11 cellular contexts compared by ENCODE assay signal in the genomic region with DNA sequence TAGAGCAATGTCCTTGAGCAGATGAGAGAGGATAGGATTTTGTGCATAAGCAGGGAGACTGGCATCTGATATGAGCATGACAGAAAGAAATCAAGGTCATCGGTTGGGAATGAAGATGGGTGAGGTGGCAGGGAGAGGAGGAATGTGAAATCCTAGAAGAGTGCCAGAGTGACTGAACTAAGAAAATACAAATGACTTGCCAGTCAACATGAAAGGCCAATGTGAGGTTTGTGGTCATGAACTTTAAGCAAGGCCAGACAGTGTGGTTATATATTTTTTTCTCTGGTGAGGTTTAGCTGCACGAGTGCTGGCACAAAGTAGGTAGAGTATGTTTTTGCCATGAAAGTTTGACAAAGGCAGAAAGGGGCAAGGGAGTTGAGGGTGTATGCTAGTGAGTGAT. TPM values are rescaled to one million over a fixed set of nuclear protein-coding genes. Genes with fewer than 3 reads are reported as not detected.
DNase-seq lines count a peak whose midpoint lies in the region; ATAC-seq lines count a peak whose summit lies in the region.
"Had no signal": no experiment of that assay in that cellular context is flagged by ENCODE, and none has a peak within 500 bp of the region (broad histone marks: within the 10 kb centered on the region; RNA-seq: fewer than 3 reads in every experiment).

No MANE protein-coding gene starts in this region.

- ATAC-seq in GM18517 (IDR thresholded peaks at IDR 0.05; ENCODE audit: unreplicated experiment) (peak; percentile 81), GM21786 (IDR thresholded peaks at IDR 0.05; ENCODE audit: unreplicated experiment) (peak; percentile 80)
- ATAC-seq in naive thymus-derived CD8-positive, alpha-beta T cell, result peak; percentile 47 to 49

- H3K27ac Mint-ChIP-seq in naive thymus-derived CD8-positive, alpha-beta T cell, result no peak overlapping the region

- no peaks in the 10 kb centered on the region for H3K9me3 Mint-ChIP-seq in naive thymus-derived CD8-positive, alpha-beta T cell

- H3K36me3 Mint-ChIP-seq in naive thymus-derived CD8-positive, alpha-beta T cell, result no peaks in the 10 kb centered on the region

- no peak overlapping the region for H3K4me3 Mint-ChIP-seq in naive thymus-derived CD8-positive, alpha-beta T cell

- DNase-seq in LHCN-M2 (ENCODE audit: low read depth), result peak; percentile 90
- no peak for DNase-seq in naive thymus-derived CD8-positive, alpha-beta T cell
- no peak for DNase-seq in RKO (ENCODE audit: low spot score)
- DNase-seq in dedifferentiated amniotic fluid mesenchymal stem cell (ENCODE audit: extremely low spot score), result no peak
- no peak for DNase-seq in T-helper 1 cell
- DNase-seq in D341Med (ENCODE audit: low spot score), result no peak
- DNase-seq: activated CD4-positive, alpha-beta T cell treated with anti-CD3 and anti-CD28 coated beads, Interleukin-2, amount 50 U/mL, for 4 hours; NCI-H1048; Peyer's patch had no signal

- peaks cover 11 to 28% (median 17%) of the 10 kb centered on the region in 5 donors for H3K27me3 Mint-ChIP-seq in naive thymus-derived CD8-positive, alpha-beta T cell

- POLR2A ChIA-PET in naive thymus-derived CD8-positive, alpha-beta T cell (lab: Charles Lee), result no interaction called here

- H3K4me1 Mint-ChIP-seq in naive thymus-derived CD8-positive, alpha-beta T cell, result peaks cover 0 to 23% (median 8%) of the 10 kb centered on the region in 4 donors

RNA-seq across cellular contexts. Expression of a gene that starts 21.2 kb away (rescaled TPM):
- 0.13 and 0.57 TPM in 2 replicates for total RNA-seq in LHCN-M2 (2014; rRNA removed)
- polyA plus RNA-seq in LHCN-M2 (2012), result 0.26 TPM
- under 1 TPM in 1 of 2 experiments, not detected in 1; 0.52 TPM for total RNA-seq in naive thymus-derived CD8-positive, alpha-beta T cell
- polyA plus RNA-seq in naive thymus-derived CD8-positive, alpha-beta T cell, result under 1 TPM in 2 of 3 donors, not detected in 1; 0.20 to 0.50 TPM

RNA-seq across cellular contexts. Expression of a gene that starts 41.0 kb away (rescaled TPM):
- total RNA-seq in LHCN-M2 (2014; rRNA removed), result 39.5 and 45.9 TPM in 2 replicates
- polyA plus RNA-seq in LHCN-M2 (2012), result 10.8 TPM
- 10 to 100 TPM; 47.3 to 50.2 TPM for total RNA-seq in naive thymus-derived CD8-positive, alpha-beta T cell
- 10 to 100 TPM; 22.9 to 26.5 (median 25.0) TPM for polyA plus RNA-seq in naive thymus-derived CD8-positive, alpha-beta T cell
